ENCODE assay signal across 8 cellular contexts in the genomic region with DNA sequence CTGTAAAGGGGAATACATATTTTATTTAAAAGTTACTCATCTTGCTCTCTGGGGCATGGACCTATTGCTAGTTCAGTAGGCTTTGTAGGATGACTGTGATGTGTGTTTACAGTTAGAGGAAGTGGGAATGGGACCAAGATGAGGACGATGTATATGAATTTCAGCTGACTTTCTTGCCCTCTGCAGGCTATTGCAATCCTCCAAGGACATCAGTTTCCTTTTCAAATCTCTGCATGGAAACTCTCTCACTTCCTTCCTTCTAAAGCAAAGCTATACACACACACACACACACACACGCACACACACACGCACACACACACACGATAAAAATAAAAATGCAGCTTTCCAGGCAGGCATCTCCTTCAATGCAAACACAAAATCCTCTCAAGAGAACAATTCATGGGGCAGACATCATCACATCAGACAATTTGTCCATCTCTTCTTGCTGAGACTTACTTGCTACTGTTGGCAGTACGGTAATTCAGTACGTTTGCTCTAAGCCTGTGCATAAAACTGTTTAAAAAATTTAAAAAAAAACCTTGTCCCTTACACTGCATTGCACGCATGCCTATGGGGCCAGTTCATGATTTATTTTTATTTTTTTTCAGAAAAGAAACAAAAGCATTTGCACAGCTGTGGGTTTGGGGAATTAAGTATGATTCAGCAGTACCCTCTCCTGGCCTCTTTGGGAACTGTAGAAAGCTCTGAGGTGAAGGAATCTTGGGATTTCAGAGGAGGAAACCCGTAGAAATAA. TPM values are rescaled to one million over a fixed set of nuclear protein-coding genes. Genes with fewer than 3 reads are reported as not detected.
A peak's percentile ranks its signal among the peaks of the same experiment; 100 is the strongest.
DNase-seq lines count a peak whose midpoint lies in the region; ATAC-seq and TF ChIP-seq lines count a peak whose summit lies in the region.

No MANE protein-coding gene starts in this region.

- ATAC-seq in RWPE2 (ENCODE audit: low read depth), result peak; percentile 60; the same call in 2 of the 3 replicates
- no peak for ATAC-seq in HG03025 (IDR thresholded peaks at IDR 0.05; ENCODE audit: low FRiP score, unreplicated experiment)

- H3K9me3 ChIP-seq in RWPE2 (ENCODE audit: severe bottlenecking) (no peaks in the 10 kb centered on the region), duodenal mucosa (ENCODE audit: control insufficient read depth in 1 of 2, low read length in 2 of 2) (no peaks in the 10 kb centered on the region), vagina (no peaks in the 10 kb centered on the region)

- no peak overlapping the region for H3K9ac ChIP-seq in duodenal mucosa (ENCODE audit: low read depth in 1 of 2, low read length in 2 of 2)

- H3K4me3 ChIP-seq in RWPE2 (ENCODE audit: severe bottlenecking) (no peak overlapping the region), duodenal mucosa (ENCODE audit: low read depth in 1 of 2, low read length in 2 of 2) (peak overlapping the region; percentile 26 to 29), vagina (peak overlapping the region in 1 of 2 donors; percentile 34)

- TF ChIP-seq CTCF in RWPE2 (IDR thresholded peaks at IDR 0.05; ENCODE audit: poor library complexity, severe bottlenecking) (peak; percentile 74), vagina (IDR thresholded peaks at IDR 0.05) (peak; percentile 32 to 55 (median 42))

- H3K4me1 ChIP-seq in RWPE2 (ENCODE audit: insufficient read depth, poor library complexity, severe bottlenecking) (no peaks in the 10 kb centered on the region), duodenal mucosa (ENCODE audit: control insufficient read depth in 1 of 2, insufficient read depth in 2 of 2, low read length in 2 of 2) (peaks cover 20 to 24% of the 10 kb centered on the region in 2 donors), vagina (peaks cover 12% of the 10 kb centered on the region)

- H3K27me3 ChIP-seq in RWPE2 (ENCODE audit: insufficient read depth, poor library complexity, severe bottlenecking) (peaks cover under 1% of the 10 kb centered on the region), duodenal mucosa (ENCODE audit: control insufficient read depth in 1 of 2, insufficient read depth in 2 of 2, low read length in 2 of 2) (no peaks in the 10 kb centered on the region), vagina (no peaks in the 10 kb centered on the region)

- DNase-seq in D341Med (ENCODE audit: low spot score), result peak; percentile 52
- peak; percentile 28 for DNase-seq in HPDE6-E6E7 (ENCODE audit: extremely low spot score)
- no peak for DNase-seq in RWPE2 (ENCODE audit: low spot score)
- peak; percentile 58 for DNase-seq in midbrain (lab: John Stamatoyannopoulos, UW)
- DNase-seq in vagina (ENCODE audit: extremely low spot score in 2 of 2), result no peak
- no peak for DNase-seq in ecto neural progenitor cell (ENCODE audit: low spot score)

- H3K36me3 ChIP-seq in RWPE2 (ENCODE audit: low read depth) (no peaks in the 10 kb centered on the region), duodenal mucosa (ENCODE audit: control insufficient read depth in 1 of 2, insufficient read depth in 2 of 2, low read length in 2 of 2) (no peaks in the 10 kb centered on the region), vagina (no peaks in the 10 kb centered on the region)

- no peak overlapping the region for H3K27ac ChIP-seq in RWPE2 (ENCODE audit: poor library complexity, severe bottlenecking)
- no peak overlapping the region for H3K27ac ChIP-seq in duodenal mucosa (ENCODE audit: low read depth, low read length)
- H3K27ac ChIP-seq in vagina, result no peak overlapping the region

- intact Hi-C loops in vagina (cut with DNase I), result no loop called here

- TF ChIP-seq POLR2A in vagina (IDR thresholded peaks at IDR 0.05), result no peak

RNA-seq across cellular contexts. Expression of gene ICOS, which starts 27.2 kb away (rescaled TPM):
- 1.7 TPM for total RNA-seq in vagina

RNA-seq across cellular contexts. Expression of gene CTLA4, which starts 41.8 kb away (rescaled TPM):
- total RNA-seq in vagina, result 7.9 TPM

Comparison
In these comparisons a context has a peak if more than half of its experiments do, and no peak if none do; other contexts are left out.
1. DNase-seq: peak in D341Med (single experiment), HPDE6-E6E7 (single experiment) and midbrain (single experiment); none in RWPE2 (single experiment), vagina (0 of 2) and ecto neural progenitor cell (single experiment).